1 cellular context compared by ENCODE assay signal in the genomic region with DNA sequence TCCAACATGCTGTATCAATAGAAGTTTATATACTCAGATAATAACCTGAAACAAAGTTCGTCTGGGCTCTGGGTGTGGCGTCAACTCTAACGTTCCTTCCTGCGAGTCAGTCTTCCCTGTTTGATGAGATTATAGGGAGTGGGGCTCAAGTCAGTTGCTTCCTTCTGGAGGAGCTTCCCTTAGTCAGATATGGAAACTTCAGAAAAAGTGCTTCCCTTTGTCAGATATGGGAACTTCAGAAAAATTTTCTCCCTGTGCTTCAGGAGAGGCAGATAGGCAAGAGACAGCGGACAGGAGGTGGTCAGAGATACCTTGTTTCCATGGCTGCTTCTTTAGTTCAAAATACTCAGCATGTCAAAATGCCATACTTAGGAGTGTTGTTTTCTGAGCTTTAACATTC.
TF ChIP-seq lines count a peak whose summit lies in the region.

No MANE protein-coding gene starts in this region.

TF ChIP-seq in GM23338, 12 proteins besides CTCF, POLR2A, EP300 and RAD21 (continued from another document):
- TF ChIP-seq, protein P1, sequence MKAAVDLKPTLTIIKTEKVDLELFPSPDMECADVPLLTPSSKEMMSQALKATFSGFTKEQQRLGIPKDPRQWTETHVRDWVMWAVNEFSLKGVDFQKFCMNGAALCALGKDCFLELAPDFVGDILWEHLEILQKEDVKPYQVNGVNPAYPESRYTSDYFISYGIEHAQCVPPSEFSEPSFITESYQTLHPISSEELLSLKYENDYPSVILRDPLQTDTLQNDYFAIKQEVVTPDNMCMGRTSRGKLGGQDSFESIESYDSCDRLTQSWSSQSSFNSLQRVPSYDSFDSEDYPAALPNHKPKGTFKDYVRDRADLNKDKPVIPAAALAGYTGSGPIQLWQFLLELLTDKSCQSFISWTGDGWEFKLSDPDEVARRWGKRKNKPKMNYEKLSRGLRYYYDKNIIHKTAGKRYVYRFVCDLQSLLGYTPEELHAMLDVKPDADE (IDR thresholded peaks at IDR 0.05): no peak
- no peak for TF ChIP-seq CREB1 (CRISPR knock-in tag; IDR thresholded peaks at IDR 0.05; ENCODE audit: low read depth)
- no peak for TF ChIP-seq ZNF331 (CRISPR knock-in tag; IDR thresholded peaks at IDR 0.05; ENCODE audit: low read depth)
- TF ChIP-seq NANOG (IDR thresholded peaks at IDR 0.05; ENCODE audit: borderline replicate concordance): no peak
- TF ChIP-seq ZNF114 (CRISPR knock-in tag; IDR thresholded peaks at IDR 0.05): no peak
- TF ChIP-seq EZH2phosphoT487 (IDR thresholded peaks at IDR 0.05; ENCODE audit: unreplicated experiment): no peak
- no peak for TF ChIP-seq REST (IDR thresholded peaks at IDR 0.05; ENCODE audit: unreplicated experiment)
- no peak for TF ChIP-seq STAT1 (IDR thresholded peaks at IDR 0.05; ENCODE audit: unreplicated experiment)
- TF ChIP-seq ZNF462 (CRISPR knock-in tag; IDR thresholded peaks at IDR 0.05): no peak
- no peak for TF ChIP-seq JUNB (IDR thresholded peaks at IDR 0.05; ENCODE audit: unreplicated experiment)
- no peak for TF ChIP-seq EZH2 (IDR thresholded peaks at IDR 0.05; ENCODE audit: low read depth, unreplicated experiment)
